In genomic region chr1:50968884-50969610, GRCh38 we compare ENCODE assay signal across 8 cellular contexts. TPM values are rescaled to one million over a fixed set of nuclear protein-coding genes. Genes with fewer than 3 reads are reported as not detected.
A peak's percentile ranks its signal among the peaks of the same experiment; 100 is the strongest.
DNase-seq lines count a peak whose midpoint lies in the region; ATAC-seq, FAIRE-seq and TF ChIP-seq lines count a peak whose summit lies in the region.

No MANE protein-coding gene starts in this region.

- peak; percentile 35 for ATAC-seq in activated CD8-positive, alpha-beta memory T cell treated with anti-CD3 and anti-CD28 coated beads, Interleukin-2, amount 10 ng/mL, durations not matched to agents 7 days and 5 days

- H3K56ac ChIP-seq in H9 (ENCODE audit: insufficient read length, low read depth, low read length), result no peak overlapping the region

- TF ChIP-seq CTCF in H9 (conservative IDR thresholded peaks at IDR 0.05), result no peak
- TF ChIP-seq CTCF in NB4 (IDR thresholded peaks at IDR 0.05; ENCODE audit: low read depth, low read length), result no peak
- TF ChIP-seq CTCF in testis (IDR thresholded peaks at IDR 0.05), result no peak

- no peak overlapping the region for H3T11ph ChIP-seq in H9 (ENCODE audit: low read length)

- CTCF ChIA-PET in activated CD8-positive, alpha-beta memory T cell treated with anti-CD3 and anti-CD28 coated beads, Interleukin-2, amount 10 ng/mL, durations not matched to agents 7 days and 5 days (lab: Charles Lee), result interaction anchor here (0.8 to 4.3 kb wide), 9 partner anchors 9 to 328 kb away, joined by 3 to 42 read pairs (median 4); partner anchors contain the start of genes FAF1 and RNF11

- H3K79me2 ChIP-seq in H9 (ENCODE audit: insufficient read depth, low read length), result no peaks in the 10 kb centered on the region

- no peak overlapping the region for H2BK5ac ChIP-seq in H9 (ENCODE audit: insufficient read length, low read length)

- H3K4me1 Mint-ChIP-seq in H9, result peaks cover 12 to 28% of the 10 kb centered on the region in 2 experiments
- H3K4me1 Mint-ChIP-seq in activated CD8-positive, alpha-beta memory T cell treated with anti-CD3 and anti-CD28 coated beads, Interleukin-2, amount 10 ng/mL, durations not matched to agents 7 days and 5 days, result peaks cover 24% of the 10 kb centered on the region

- TF ChIP-seq POLR2A in GM12892 (IDR thresholded peaks at IDR 0.05; ENCODE audit: low read depth, low read length) (peak; percentile 51; the same call in 1 of the 2 replicates), NB4 (IDR thresholded peaks at IDR 0.05; ENCODE audit: extremely low read depth, insufficient read length) (peak; percentile 12), testis (IDR thresholded peaks at IDR 0.05) (no peak)

- no peak overlapping the region for H2AFZ ChIP-seq in H9 (ENCODE audit: low read length)

- no peak overlapping the region for H2AK5ac ChIP-seq in H9 (ENCODE audit: insufficient read length, low read length)

- no CpG with 5 or more reads among the region's 64 CpGs for WGBS in H9 (ENCODE audit: extremely low coverage, insufficient read length, low lambda C conversion rate)
- 1% methylated on average over 27 to 39 of the region's 64 CpGs for WGBS in testis, 2 donors

- H3K4me3 ChIP-seq in NB4 (ENCODE audit: low read depth, low read length), result peak overlapping the region; percentile 81
- peak overlapping the region; percentile 93 for H3K4me3 ChIP-seq in mucosa of stomach (ENCODE audit: low read length)
- H3K4me3 ChIP-seq in testis, result peak overlapping the region; percentile 74 to 78

- no peaks in the 10 kb centered on the region; a peak in 2 of 5 replicates for H3K9me3 Mint-ChIP-seq in H9
- no peaks in the 10 kb centered on the region for H3K9me3 Mint-ChIP-seq in activated CD8-positive, alpha-beta memory T cell treated with anti-CD3 and anti-CD28 coated beads, Interleukin-2, amount 10 ng/mL, durations not matched to agents 7 days and 5 days (ENCODE audit: low read depth)

- H3K27ac ChIP-seq in H9 (ENCODE audit: insufficient read length, low read depth, low read length) (no peak overlapping the region), epithelial cell of prostate (peak overlapping the region; percentile 71), testis (peak overlapping the region; percentile 85 to 97)

- H3K36me3 ChIP-seq in mucosa of stomach (ENCODE audit: control insufficient read depth, insufficient read depth, low read length) (no peaks in the 10 kb centered on the region), testis (ENCODE audit: low read depth, missing control alignments) (no peaks in the 10 kb centered on the region)

- H3K27ac Mint-ChIP-seq in H9, result no peak overlapping the region
- H3K27ac Mint-ChIP-seq in activated CD8-positive, alpha-beta memory T cell treated with anti-CD3 and anti-CD28 coated beads, Interleukin-2, amount 10 ng/mL, durations not matched to agents 7 days and 5 days, result peak overlapping the region; percentile 97

- H3K9ac ChIP-seq in H9 (ENCODE audit: extremely low read depth, insufficient read length, low read length) (no peak overlapping the region), mucosa of stomach (ENCODE audit: low read length) (peak overlapping the region; percentile 92)

- H3K4me1 ChIP-seq in H9 (ENCODE audit: insufficient read depth, low read length) (no peaks in the 10 kb centered on the region), mucosa of stomach (ENCODE audit: control insufficient read depth, insufficient read depth, low read length) (no peaks in the 10 kb centered on the region), testis (no peaks in the 10 kb centered on the region)

- no peak overlapping the region for H3K14ac ChIP-seq in H9 (ENCODE audit: insufficient read depth, low read length)

- peak; percentile 40 for FAIRE-seq in GM12892 (lab: Jason Lieb, UNC)

- H4K5ac ChIP-seq in H9 (ENCODE audit: insufficient read length, low read depth, low read length), result no peak overlapping the region

- H2BK15ac ChIP-seq in H9 (ENCODE audit: low read depth, low read length), result no peak overlapping the region

- no peak overlapping the region for H3K18ac ChIP-seq in H9 (ENCODE audit: insufficient read length, low read depth, low read length)

- peaks cover 95% of the 10 kb centered on the region for H3K27me3 Mint-ChIP-seq in H9 (ENCODE audit: low read depth)
- H3K27me3 Mint-ChIP-seq in activated CD8-positive, alpha-beta memory T cell treated with anti-CD3 and anti-CD28 coated beads, Interleukin-2, amount 10 ng/mL, durations not matched to agents 7 days and 5 days, result peaks cover 37% of the 10 kb centered on the region

- H3K23me2 ChIP-seq in H9 (ENCODE audit: insufficient read length, low read depth, low read length, poor library complexity, severe bottlenecking), result peaks cover 17% of the 10 kb centered on the region

- no peak overlapping the region for H3K23ac ChIP-seq in H9 (ENCODE audit: insufficient read length, low read depth, low read length)

- no peak overlapping the region for H2BK120ac ChIP-seq in H9 (ENCODE audit: low read depth, low read length, poor library complexity, severe bottlenecking)

- H3K9me3 ChIP-seq in H9 (ENCODE audit: control insufficient read depth, low read depth, low read length) (no peaks in the 10 kb centered on the region), mucosa of stomach (ENCODE audit: control insufficient read depth, low read length) (no peaks in the 10 kb centered on the region), testis (no peaks in the 10 kb centered on the region)

- H3K79me1 ChIP-seq in H9 (ENCODE audit: insufficient read depth, low read depth, low read length, poor library complexity, severe bottlenecking), result no peaks in the 10 kb centered on the region

- no peak overlapping the region for H2BK12ac ChIP-seq in H9 (ENCODE audit: insufficient read length, low read depth, low read length)

- intact Hi-C loops in testis (cut with DNase I; ENCODE audit: low total_unique reads), result no loop called here

- H2BK20ac ChIP-seq in H9 (ENCODE audit: low read depth, low read length, poor library complexity, severe bottlenecking), result no peak overlapping the region

- no peak overlapping the region for H4K91ac ChIP-seq in H9 (ENCODE audit: insufficient read length, low read depth, low read length)

- H3K4me3 Mint-ChIP-seq in H9, result peak overlapping the region; percentile 59 to 84
- H3K4me3 Mint-ChIP-seq in activated CD8-positive, alpha-beta memory T cell treated with anti-CD3 and anti-CD28 coated beads, Interleukin-2, amount 10 ng/mL, durations not matched to agents 7 days and 5 days, result peak overlapping the region; percentile 97

- H4K20me1 ChIP-seq in H9 (ENCODE audit: control insufficient read depth, insufficient read depth, insufficient read length), result no peaks in the 10 kb centered on the region

- peak overlapping the region; percentile 79 for H3K4me2 ChIP-seq in H9 (ENCODE audit: insufficient read depth, insufficient read length, low read length)

- H3K27me3 ChIP-seq in H9 (ENCODE audit: insufficient read depth, low read length), result peaks cover 48% of the 10 kb centered on the region
- H3K27me3 ChIP-seq in mucosa of stomach (ENCODE audit: control insufficient read depth, insufficient read depth, low read length), result no peaks in the 10 kb centered on the region
- H3K27me3 ChIP-seq in testis, result no peaks in the 10 kb centered on the region

- DNase-seq in GM12892 (ENCODE audit: insufficient read length) (peak; percentile 41), H9 (peak; percentile 47), NB4 (ENCODE audit: low read depth) (peak; percentile 83), epithelial cell of prostate (ENCODE audit: low read depth, low spot score) (no peak), testis (peak; percentile 59), epidermal melanocyte (ENCODE audit: insufficient read length, low spot score) (no peak)
- DNase-seq in activated CD8-positive, alpha-beta memory T cell treated with anti-CD3 and anti-CD28 coated beads, Interleukin-2, amount 10 ng/mL, durations not matched to agents 7 days and 5 days, result peak; percentile 70

- no peaks in the 10 kb centered on the region for H3K36me3 Mint-ChIP-seq in H9 (ENCODE audit: insufficient read depth in 1 of 3, low read depth in 3 of 3)
- H3K36me3 Mint-ChIP-seq in activated CD8-positive, alpha-beta memory T cell treated with anti-CD3 and anti-CD28 coated beads, Interleukin-2, amount 10 ng/mL, durations not matched to agents 7 days and 5 days, result peaks cover 19% of the 10 kb centered on the region

- H3K4ac ChIP-seq in H9 (ENCODE audit: low read depth, low read length), result no peak overlapping the region

- no peak overlapping the region for H4K8ac ChIP-seq in H9 (replicated peaks; ENCODE audit: insufficient read length, low read depth, low read length)

RNA-seq across cellular contexts. Expression of gene CDKN2C, which starts 1.0 kb away (rescaled TPM):
- 23.4 TPM for polyA plus RNA-seq in GM12892 (2012; ENCODE audit: missing spikeins)
- total RNA-seq in H9 (2021), result not detected in 2 replicates
- total RNA-seq in activated CD8-positive, alpha-beta memory T cell treated with anti-CD3 and anti-CD28 coated beads, Interleukin-2, amount 10 ng/mL, durations not matched to agents 7 days and 5 days, result 10 to 100 TPM; 43.6 to 56.5 TPM
- 1 to 10 TPM; 7.4 to 9.5 TPM for total RNA-seq in testis
- polyA plus RNA-seq in testis (ENCODE audit: insufficient read depth, low read depth, low replicate concordance), result 8.8 TPM

RNA-seq across cellular contexts. Expression of gene FAF1, which starts 9.0 kb away (rescaled TPM):
- polyA plus RNA-seq in GM12892 (2012; ENCODE audit: missing spikeins), result 82.1 TPM
- total RNA-seq in H9 (2021) (58.5 and 60.8 TPM in 2 replicates), testis (10 to 100 TPM; 46.5 to 61.6 TPM)
- total RNA-seq in activated CD8-positive, alpha-beta memory T cell treated with anti-CD3 and anti-CD28 coated beads, Interleukin-2, amount 10 ng/mL, durations not matched to agents 7 days and 5 days, result 10 to 100 TPM; 84.4 to 94.4 TPM
- 236 TPM for polyA plus RNA-seq in testis (ENCODE audit: insufficient read depth, low read depth, low replicate concordance)

Comparison
In these comparisons a context has a peak if more than half of its experiments do, and no peak if none do; other contexts are left out.
1. DNase-seq: peak in GM12892 (single experiment), H9 (single experiment), NB4 (single experiment), activated CD8-positive, alpha-beta memory T cell treated with anti-CD3 and anti-CD28 coated beads, Interleukin-2, amount 10 ng/mL, durations not matched to agents 7 days and 5 days (single experiment) and testis (single experiment); none in epithelial cell of prostate (single experiment) and epidermal melanocyte (single experiment).
2. RNA of gene CDKN2C, which starts 1.0 kb away (total RNA-seq): 43.6 to 56.5 TPM in activated CD8-positive, alpha-beta memory T cell treated with anti-CD3 and anti-CD28 coated beads, Interleukin-2, amount 10 ng/mL, durations not matched to agents 7 days and 5 days; 7.4 to 9.5 TPM in testis and not detected in H9; every median in the first group is over 4 times any median in the second.
3. Peak in every context shown above with its lines, with median percentiles within 50 percentile points of each other: H3K4me3 ChIP-seq.